In genomic region chr5:569358-569867, GRCh38 we compare ENCODE assay signal across 21 cellular contexts. TPM values are rescaled to one million over a fixed set of nuclear protein-coding genes. Genes with fewer than 3 reads are reported as not detected.
A peak's percentile ranks its signal among the peaks of the same experiment; 100 is the strongest.
DNase-seq lines count a peak whose midpoint lies in the region; ATAC-seq, FAIRE-seq and TF ChIP-seq lines count a peak whose summit lies in the region.
"Had no signal": no experiment of that assay in that cellular context is flagged by ENCODE, and none has a peak within 500 bp of the region (broad histone marks: within the 10 kb centered on the region; RNA-seq: fewer than 3 reads in every experiment).

No MANE protein-coding gene starts in this region.

- H4K20me1 ChIP-seq in K562 (replicated peaks; ENCODE audit: control insufficient read depth, insufficient read depth, low read length), result no peaks in the 10 kb centered on the region

- H3K9ac ChIP-seq in K562 (ENCODE audit: insufficient read depth in 1 of 2, low read depth in 2 of 2, low read length in 2 of 2), result no peak overlapping the region

- DNase-seq in Peyer's patch, result peak in 2 of 3 donors; percentile 1 to 7
- no peak for DNase-seq in K562 (ENCODE audit: extremely low read depth in 1 of 4, low spot score in 3 of 4)
- DNase-seq in osteocyte (ENCODE audit: extremely low spot score, unreplicated experiment), result peak; percentile 83
- peak; percentile 18 for DNase-seq in ureter (ENCODE audit: low spot score)
- no peak for DNase-seq in HAP-1 (ENCODE audit: low spot score in 2 of 2)
- no peak for DNase-seq in stimulated activated CD4-positive, alpha-beta T cell treated with anti-CD3 and anti-CD28 coated beads, Interleukin-4, amount 100 ng/mL, for 4 hours
- DNase-seq in CD8-positive, alpha-beta memory T cell, result no peak
- DNase-seq: CD8-positive, alpha-beta T cell; DND-41; MV-4-11; NCI-H1105 treated with DMSO at 0.1 percent for 48 hours; NCI-H146; NCI-H1930; NCI-H2107; NCI-H524; NCI-H774 had no signal

- POLR2A ChIA-PET in K562 (lab: Yijun Ruan, JAX), result no interaction called here
- POLR2A ChIA-PET in CD8-positive, alpha-beta memory T cell (lab: Charles Lee), result no interaction called here

- no peaks in the 10 kb centered on the region for H3K27me3 ChIP-seq in Peyer's patch
- H3K27me3 ChIP-seq in K562 (ENCODE audit: control insufficient read depth in 2 of 2, insufficient read depth in 2 of 2, low read length in 2 of 2), result peaks cover 55 to 75% of the 10 kb centered on the region in 2 experiments
- 0 out of 2 replicates have a peak, but pooled peaks cover 3% of the 10 kb centered on the region for H3K27me3 ChIP-seq in HAP-1 (ENCODE audit: low read depth)
- H3K27me3 ChIP-seq in CD8-positive, alpha-beta memory T cell (ENCODE audit: insufficient read depth, low read length, poor library complexity, severe bottlenecking), result peaks cover 4% of the 10 kb centered on the region

- no peak for TF ChIP-seq CTCF in Peyer's patch (IDR thresholded peaks at IDR 0.05)
- TF ChIP-seq CTCF in K562 (IDR thresholded peaks at IDR 0.05 in 2 of 3, conservative IDR thresholded peaks at IDR 0.05 in 1 of 3; ENCODE audit: insufficient read depth in 2 of 3, low read depth in 1 of 3, low read length in 3 of 3), result no peak
- no peak for TF ChIP-seq CTCF in osteocyte (IDR thresholded peaks at IDR 0.05)

- H3K4me3 Mint-ChIP-seq in osteocyte (ENCODE audit: unreplicated experiment), result no peak overlapping the region
- H3K4me3 Mint-ChIP-seq in CD8-positive, alpha-beta memory T cell, result no peak overlapping the region
- H3K4me3 Mint-ChIP-seq: CD8-positive, alpha-beta T cell had no signal

- no peaks in the 10 kb centered on the region for H3K36me3 Mint-ChIP-seq in osteocyte (ENCODE audit: unreplicated experiment)
- H3K36me3 Mint-ChIP-seq in CD8-positive, alpha-beta memory T cell, result no peaks in the 10 kb centered on the region
- H3K36me3 Mint-ChIP-seq: CD8-positive, alpha-beta T cell had no signal

- H3K27me3 Mint-ChIP-seq in osteocyte (ENCODE audit: unreplicated experiment), result peaks cover 3% of the 10 kb centered on the region
- H3K27me3 Mint-ChIP-seq in CD8-positive, alpha-beta memory T cell, result peaks cover 10 to 37% of the 10 kb centered on the region in 2 donors

- H3K36me3 ChIP-seq in Peyer's patch (no peaks in the 10 kb centered on the region), K562 (ENCODE audit: control insufficient read depth, insufficient read depth, low read length) (no peaks in the 10 kb centered on the region), HAP-1 (replicated peaks) (no peaks in the 10 kb centered on the region)
- no peaks in the 10 kb centered on the region for H3K36me3 ChIP-seq in CD8-positive, alpha-beta memory T cell (ENCODE audit: insufficient read depth, low read length)
- H3K36me3 ChIP-seq: SJSA1 had no signal

- peaks cover 3% of the 10 kb centered on the region for H3K4me1 Mint-ChIP-seq in osteocyte (ENCODE audit: unreplicated experiment)
- no peaks in the 10 kb centered on the region for H3K4me1 Mint-ChIP-seq in CD8-positive, alpha-beta memory T cell

- CTCF ChIA-PET in K562 (lab: Yijun Ruan, JAX; ENCODE audit: low intra/inter-chr PET ratio), result no interaction called here
- CTCF ChIA-PET in CD8-positive, alpha-beta memory T cell (lab: Charles Lee), result no interaction called here

- TF ChIP-seq POLR2A in Peyer's patch (IDR thresholded peaks at IDR 0.05), result no peak
- no peak for TF ChIP-seq POLR2A in K562 (conservative IDR thresholded peaks at IDR 0.05)

- no peaks in the 10 kb centered on the region for H3K4me1 ChIP-seq in Peyer's patch
- H3K4me1 ChIP-seq in K562 (replicated peaks in 1 of 2; ENCODE audit: control insufficient read depth in 2 of 2, insufficient read depth in 2 of 2, low read length in 2 of 2), result peaks cover 0 to 30% of the 10 kb centered on the region in 2 experiments; a peak in 2 of 5 replicates
- H3K4me1 ChIP-seq in HAP-1, result peaks cover 8% of the 10 kb centered on the region
- H3K4me1 ChIP-seq in CD8-positive, alpha-beta memory T cell (ENCODE audit: insufficient read depth, low read length), result no peaks in the 10 kb centered on the region

- H3K4me2 ChIP-seq in K562 (ENCODE audit: insufficient read depth, low read length), result no peak overlapping the region

- FAIRE-seq in K562 (lab: Jason Lieb, UNC), result no peak
- FAIRE-seq: GM12892, H1 had no signal

- WGBS in K562 (ENCODE audit: insufficient coverage, low coverage, missing lambda C conversion rate), result 7% methylated on average over 23 of the region's 23 CpGs

- no peak overlapping the region for H2AFZ ChIP-seq in K562 (ENCODE audit: low read depth, low read length)

- H3K9me1 ChIP-seq in K562 (ENCODE audit: control insufficient read depth, insufficient read depth, low read length), result no peaks in the 10 kb centered on the region

- no TSS peak for BruUV-seq in K562 (replicated peaks; lab: Mats Ljungman, UMichigan)

- no peak overlapping the region for H3K27ac Mint-ChIP-seq in osteocyte (ENCODE audit: unreplicated experiment)
- H3K27ac Mint-ChIP-seq in CD8-positive, alpha-beta memory T cell, result no peak overlapping the region
- H3K27ac Mint-ChIP-seq: CD8-positive, alpha-beta T cell had no signal

- intact Hi-C loops in K562 (cut with micrococcal nuclease), result no loop called here

- TF ChIP-seq RAD21 in K562 (CRISPR knock-in tag; conservative IDR thresholded peaks at IDR 0.05 in 1 of 2, IDR thresholded peaks at IDR 0.05 in 1 of 2), result no peak

- H3K4me3 ChIP-seq in Peyer's patch (no peak overlapping the region), K562 (no peak overlapping the region), HAP-1 (no peak overlapping the region)
- H3K4me3 ChIP-seq in CD8-positive, alpha-beta memory T cell (ENCODE audit: low read length), result no peak overlapping the region
- H3K4me3 ChIP-seq: SJSA1 had no signal

- H3K9me3 ChIP-seq in Peyer's patch (no peaks in the 10 kb centered on the region), K562 (replicated peaks; ENCODE audit: control insufficient read depth, insufficient read depth, low read depth, low read length) (no peaks in the 10 kb centered on the region), HAP-1 (peaks cover 5% of the 10 kb centered on the region; the same call in 1 of the 2 replicates)
- H3K9me3 ChIP-seq in CD8-positive, alpha-beta memory T cell (ENCODE audit: low read length), result no peaks in the 10 kb centered on the region

- no peaks in the 10 kb centered on the region for H3K79me2 ChIP-seq in K562 (ENCODE audit: control insufficient read depth, insufficient read depth, low read length)

- no peak; the same call in 2 of the 3 replicates for ATAC-seq in K562
- ATAC-seq: CD8-positive, alpha-beta T cell; HCT116 had no signal

- H3K9me3 Mint-ChIP-seq in osteocyte (ENCODE audit: unreplicated experiment), result peaks cover 15% of the 10 kb centered on the region
- H3K9me3 Mint-ChIP-seq in CD8-positive, alpha-beta memory T cell, result peaks cover 0 to under 1% (median 0%) of the 10 kb centered on the region in 5 donors
- H3K9me3 Mint-ChIP-seq: CD8-positive, alpha-beta T cell had no signal

- TF ChIP-seq EP300 in K562 (IDR thresholded peaks at IDR 0.05; ENCODE audit: low read length), result no peak

- no peak overlapping the region for H3K27ac ChIP-seq in Peyer's patch
- H3K27ac ChIP-seq in K562 (ENCODE audit: extremely low read depth, low read depth, low read length), result no peak overlapping the region
- no peak overlapping the region for H3K27ac ChIP-seq in CD8-positive, alpha-beta memory T cell (ENCODE audit: low read depth, low read length)
- H3K27ac ChIP-seq: C4-2B, SJSA1 had no signal

- in situ Hi-C loops in K562 (cut with MboI) (no loop called here), HAP-1 (cut with MboI; ENCODE audit: low sequenced_read_pairs) (no loop called here)

RNA-seq across cellular contexts. Expression of gene CEP72, which starts 42.7 kb away (rescaled TPM):
- total RNA-seq in Peyer's patch (10 to 100 TPM in 1 of 4 donors, 1 to 10 TPM in 3; 2.2 to 33.8 (median 4.5) TPM), K562 (2014; rRNA removed) (17.6 and 27.4 TPM in 2 replicates), K562 (2014; rRNA removed; fragmentation: Illumina TruSeq; extraction: Trizol) (9.4 and 11.3 TPM in 2 replicates), K562 (2015; rRNA removed; fragmentation: Illumina TruSeq; extraction: Trizol) (16.3 and 17.4 TPM in 2 replicates), K562 (2021) (33.3 and 38.1 TPM in 2 replicates), osteocyte (5.4 and 7.6 TPM in 2 replicates), ureter (10.9 TPM)
- 124 and 152 TPM in 2 replicates for total RNA-seq in K562 (2011; cell fraction: chromatin; rRNA removed; ENCODE audit: low replicate concordance)
- 76.5 and 81.0 TPM in 2 replicates for total RNA-seq in K562 (2011; cell fraction: nucleolus; rRNA removed)
- 63.1 and 68.9 TPM in 2 replicates for total RNA-seq in K562 (2011; cell fraction: nucleoplasm; rRNA removed)
- polyA plus RNA-seq in K562 (2011; rRNA removed) (14.0 and 17.8 TPM in 2 replicates), K562 (2014; fragmentation: Illumina TruSeq; extraction: Trizol) (14.2 and 15.2 TPM in 2 replicates), K562 (2014; fragmentation: Nextera tagmentation; extraction: Ambion mirVana) (1 to 10 TPM in 1 of 2 experiments, under 1 TPM in 1; 0.89 to 1.4 TPM), K562 (2014; rRNA removed) (19.9 and 28.6 TPM in 2 replicates)
- polyA plus RNA-seq in K562 (2011; cell fraction: cytosol; rRNA removed), result 11.8 and 15.1 TPM in 2 replicates
- 32.3 and 49.2 TPM in 2 replicates for polyA plus RNA-seq in K562 (2011; cell fraction: nucleus; rRNA removed)
- polyA plus RNA-seq in K562 (2012), result 15.2 and 20.5 TPM in 2 replicates
- polyA minus RNA-seq in K562 (2011; rRNA and poly(A)+ RNA removed), result 23.6 and 27.4 TPM in 2 replicates
- 19.7 and 26.2 TPM in 2 replicates for polyA minus RNA-seq in K562 (2011; cell fraction: cytosol; rRNA and poly(A)+ RNA removed)
- 40.4 and 45.3 TPM in 2 replicates for polyA minus RNA-seq in K562 (2011; cell fraction: nucleus; rRNA and poly(A)+ RNA removed)
- 10 to 100 TPM; 20.0 to 21.0 TPM for total RNA-seq in CD8-positive, alpha-beta memory T cell
- 4.2 TPM for polyA plus RNA-seq in CD8-positive, alpha-beta memory T cell

RNA-seq across cellular contexts. Expression of gene SLC9A3, which starts 45.2 kb away (rescaled TPM):
- total RNA-seq in Peyer's patch (100 to 1,000 TPM in 3 of 4 donors, 10 to 100 TPM in 1; 16.5 to 320 (median 283) TPM), K562 (2014; rRNA removed) (4.7 and 6.7 TPM in 2 replicates), K562 (2014; rRNA removed; fragmentation: Illumina TruSeq; extraction: Trizol) (1.3 and 1.5 TPM in 2 replicates), K562 (2015; rRNA removed; fragmentation: Illumina TruSeq; extraction: Trizol) (2.1 and 2.9 TPM in 2 replicates), K562 (2021) (4.0 and 4.4 TPM in 2 replicates), osteocyte (1.2 and 1.7 TPM in 2 replicates), ureter (1.1 TPM)
- 2.7 and 4.4 TPM in 2 replicates for total RNA-seq in K562 (2011; cell fraction: chromatin; rRNA removed; ENCODE audit: low replicate concordance)
- total RNA-seq in K562 (2011; cell fraction: nucleolus; rRNA removed), result 4.6 and 5.5 TPM in 2 replicates
- total RNA-seq in K562 (2011; cell fraction: nucleoplasm; rRNA removed), result 3.2 and 4.1 TPM in 2 replicates
- polyA plus RNA-seq in K562 (2011; rRNA removed) (2.6 and 3.7 TPM in 2 replicates), K562 (2014; fragmentation: Illumina TruSeq; extraction: Trizol) (3.6 and 3.7 TPM in 2 replicates), K562 (2014; fragmentation: Nextera tagmentation; extraction: Ambion mirVana) (not detected), K562 (2014; rRNA removed) (5.8 and 7.3 TPM in 2 replicates)
- polyA plus RNA-seq in K562 (2011; cell fraction: cytosol; rRNA removed), result 3.0 and 6.6 TPM in 2 replicates
- polyA plus RNA-seq in K562 (2011; cell fraction: nucleus; rRNA removed), result 4.7 and 8.2 TPM in 2 replicates
- 3.0 and 3.6 TPM in 2 replicates for polyA plus RNA-seq in K562 (2012)
- 0.99 and 1.2 TPM in 2 replicates for polyA minus RNA-seq in K562 (2011; rRNA and poly(A)+ RNA removed)
- polyA minus RNA-seq in K562 (2011; cell fraction: cytosol; rRNA and poly(A)+ RNA removed), result 0.82 and 2.1 TPM in 2 replicates
- 3.0 and 3.6 TPM in 2 replicates for polyA minus RNA-seq in K562 (2011; cell fraction: nucleus; rRNA and poly(A)+ RNA removed)
- 1 to 10 TPM; 2.4 to 2.6 TPM for total RNA-seq in CD8-positive, alpha-beta memory T cell
- 2.5 TPM for polyA plus RNA-seq in CD8-positive, alpha-beta memory T cell

Comparison
In these comparisons a context has a peak if more than half of its experiments do, and no peak if none do; other contexts are left out.
1. DNase-seq: peak in Peyer's patch (2 of 3), osteocyte (single experiment) and ureter (single experiment); none in K562 (0 of 4), HAP-1 (0 of 2), stimulated activated CD4-positive, alpha-beta T cell treated with anti-CD3 and anti-CD28 coated beads, Interleukin-4, amount 100 ng/mL, for 4 hours (0 of 2) and CD8-positive, alpha-beta memory T cell (0 of 5).